In the genomic region with DNA sequence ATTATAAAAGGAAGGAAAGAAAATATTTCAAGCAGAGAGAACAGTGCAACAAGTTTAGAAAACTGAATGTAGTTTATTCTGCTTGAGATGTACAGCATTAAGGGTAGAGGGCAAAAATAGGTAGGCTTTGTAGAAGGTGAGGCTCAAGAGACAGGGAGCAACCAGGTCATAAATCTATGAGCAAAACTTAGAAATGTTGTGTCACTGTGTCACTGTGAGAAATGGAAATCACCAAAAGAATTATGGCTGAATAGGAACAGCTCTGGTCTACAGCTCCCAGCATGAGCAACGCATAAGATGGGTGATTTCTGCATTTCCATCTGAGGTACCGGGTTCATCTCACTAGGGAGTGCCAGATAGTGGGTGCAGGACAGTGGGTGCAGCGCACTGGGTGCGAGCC, we compare ENCODE assay signal across 15 cellular contexts. TPM values are rescaled to one million over a fixed set of nuclear protein-coding genes. Genes with fewer than 3 reads are reported as not detected.
DNase-seq lines count a peak whose midpoint lies in the region; ATAC-seq lines count a peak whose summit lies in the region.
"Had no signal": no experiment of that assay in that cellular context is flagged by ENCODE, and none has a peak within 500 bp of the region (broad histone marks: within the 10 kb centered on the region; RNA-seq: fewer than 3 reads in every experiment).

No MANE protein-coding gene starts in this region.

- DNase-seq in activated naive CD8-positive, alpha-beta T cell treated with anti-CD3 and anti-CD28 coated beads for 36 hours: no peak
- DNase-seq in activated naive CD8-positive, alpha-beta T cell treated with anti-CD3 and anti-CD28 coated beads, Interleukin-2, amount 50 U/mL, for 24 hours: no peak
- no peak for DNase-seq in effector memory CD8-positive, alpha-beta T cell
- DNase-seq in SW 1271 (lab: John Stamatoyannopoulos, UW): no peak
- DNase-seq: Caco-2; CD8-positive, alpha-beta T cell; DMS153; DND-41; GM23248; H7; HCEC 1CT had no signal

- H3K36me3 Mint-ChIP-seq in activated naive CD8-positive, alpha-beta T cell treated with anti-CD3 and anti-CD28 coated beads for 36 hours: peaks cover 19% of the 10 kb centered on the region
- H3K36me3 Mint-ChIP-seq in activated naive CD8-positive, alpha-beta T cell treated with anti-CD3 and anti-CD28 coated beads, Interleukin-2, amount 50 U/mL, for 24 hours (ENCODE audit: low read depth): peaks cover 1% of the 10 kb centered on the region
- H3K36me3 Mint-ChIP-seq in activated T-helper 17 cell treated with anti-CD3 and anti-CD28 coated beads, Interleukin-2, amount 50 U/mL, for 72 hours (ENCODE audit: low read depth): no peaks in the 10 kb centered on the region
- no peaks in the 10 kb centered on the region for H3K36me3 Mint-ChIP-seq in effector memory CD8-positive, alpha-beta T cell (ENCODE audit: insufficient read depth)

- H3K4me3 Mint-ChIP-seq in activated naive CD8-positive, alpha-beta T cell treated with anti-CD3 and anti-CD28 coated beads for 36 hours: no peak overlapping the region
- H3K4me3 Mint-ChIP-seq in activated naive CD8-positive, alpha-beta T cell treated with anti-CD3 and anti-CD28 coated beads, Interleukin-2, amount 50 U/mL, for 24 hours: no peak overlapping the region
- H3K4me3 Mint-ChIP-seq in activated T-helper 17 cell treated with anti-CD3 and anti-CD28 coated beads, Interleukin-2, amount 50 U/mL, for 72 hours: peak overlapping the region; percentile 2
- H3K4me3 Mint-ChIP-seq in effector memory CD8-positive, alpha-beta T cell: peak overlapping the region in 1 of 2 donors; percentile 9
- H3K4me3 Mint-ChIP-seq: B cell; CD4-positive, CD25-positive, alpha-beta regulatory T cell; CD8-positive, alpha-beta T cell had no signal

- no peaks in the 10 kb centered on the region for H3K4me1 Mint-ChIP-seq in activated naive CD8-positive, alpha-beta T cell treated with anti-CD3 and anti-CD28 coated beads for 36 hours
- peaks cover 19% of the 10 kb centered on the region for H3K4me1 Mint-ChIP-seq in activated naive CD8-positive, alpha-beta T cell treated with anti-CD3 and anti-CD28 coated beads, Interleukin-2, amount 50 U/mL, for 24 hours
- H3K4me1 Mint-ChIP-seq in activated T-helper 17 cell treated with anti-CD3 and anti-CD28 coated beads, Interleukin-2, amount 50 U/mL, for 72 hours: peaks cover 6% of the 10 kb centered on the region
- peaks cover 9 to 12% of the 10 kb centered on the region in 2 donors for H3K4me1 Mint-ChIP-seq in effector memory CD8-positive, alpha-beta T cell (ENCODE audit: low read depth in 2 of 2)
- H3K4me1 Mint-ChIP-seq: B cell had no signal

- H3K9me3 Mint-ChIP-seq in activated naive CD8-positive, alpha-beta T cell treated with anti-CD3 and anti-CD28 coated beads for 36 hours: peaks cover 11% of the 10 kb centered on the region
- H3K9me3 Mint-ChIP-seq in activated naive CD8-positive, alpha-beta T cell treated with anti-CD3 and anti-CD28 coated beads, Interleukin-2, amount 50 U/mL, for 24 hours: peaks cover 11% of the 10 kb centered on the region
- peaks cover 5% of the 10 kb centered on the region for H3K9me3 Mint-ChIP-seq in activated T-helper 17 cell treated with anti-CD3 and anti-CD28 coated beads, Interleukin-2, amount 50 U/mL, for 72 hours
- peaks cover 0 to 17% of the 10 kb centered on the region in 2 donors for H3K9me3 Mint-ChIP-seq in effector memory CD8-positive, alpha-beta T cell

- no peaks in the 10 kb centered on the region for H3K27me3 Mint-ChIP-seq in activated naive CD8-positive, alpha-beta T cell treated with anti-CD3 and anti-CD28 coated beads for 36 hours
- no peaks in the 10 kb centered on the region for H3K27me3 Mint-ChIP-seq in activated naive CD8-positive, alpha-beta T cell treated with anti-CD3 and anti-CD28 coated beads, Interleukin-2, amount 50 U/mL, for 24 hours
- H3K27me3 Mint-ChIP-seq in activated T-helper 17 cell treated with anti-CD3 and anti-CD28 coated beads, Interleukin-2, amount 50 U/mL, for 72 hours: peaks cover 3% of the 10 kb centered on the region
- H3K27me3 Mint-ChIP-seq in effector memory CD8-positive, alpha-beta T cell: peaks cover 0 to 15% of the 10 kb centered on the region in 2 donors

- no peak for ATAC-seq in activated naive CD8-positive, alpha-beta T cell treated with anti-CD3 and anti-CD28 coated beads, Interleukin-2, amount 50 U/mL, for 24 hours
- no peak for ATAC-seq in activated T-helper 17 cell treated with anti-CD3 and anti-CD28 coated beads, Interleukin-2, amount 50 U/mL, for 72 hours (replicated peaks)
- ATAC-seq in effector memory CD8-positive, alpha-beta T cell (replicated peaks): no peak
- no peak for ATAC-seq in HG03354 (IDR thresholded peaks at IDR 0.05; ENCODE audit: poor library complexity, severe bottlenecking, unreplicated experiment)
- ATAC-seq: CD8-positive, alpha-beta T cell had no signal

- H3K27ac Mint-ChIP-seq in activated naive CD8-positive, alpha-beta T cell treated with anti-CD3 and anti-CD28 coated beads for 36 hours: peak overlapping the region; percentile 32
- no peak overlapping the region for H3K27ac Mint-ChIP-seq in activated naive CD8-positive, alpha-beta T cell treated with anti-CD3 and anti-CD28 coated beads, Interleukin-2, amount 50 U/mL, for 24 hours
- no peak overlapping the region for H3K27ac Mint-ChIP-seq in activated T-helper 17 cell treated with anti-CD3 and anti-CD28 coated beads, Interleukin-2, amount 50 U/mL, for 72 hours
- H3K27ac Mint-ChIP-seq in effector memory CD8-positive, alpha-beta T cell: peak overlapping the region; percentile 4 to 20
- H3K27ac Mint-ChIP-seq: B cell; CD8-positive, alpha-beta T cell had no signal

RNA-seq across cellular contexts. Expression of gene TNFSF4, which starts 53.6 kb away (rescaled TPM):
- total RNA-seq in activated naive CD8-positive, alpha-beta T cell treated with anti-CD3 and anti-CD28 coated beads for 36 hours: 1 to 10 TPM; 4.1 to 5.2 TPM
- total RNA-seq in activated T-helper 17 cell treated with anti-CD3 and anti-CD28 coated beads, Interleukin-2, amount 50 U/mL, for 72 hours: 1 to 10 TPM; 2.0 to 2.5 TPM

Comparison
In these comparisons a context has a peak if more than half of its experiments do, and no peak if none do; other contexts are left out.
1. H3K27ac Mint-ChIP-seq: peak in activated naive CD8-positive, alpha-beta T cell treated with anti-CD3 and anti-CD28 coated beads for 36 hours (single experiment) and effector memory CD8-positive, alpha-beta T cell (2 of 2); none in activated naive CD8-positive, alpha-beta T cell treated with anti-CD3 and anti-CD28 coated beads, Interleukin-2, amount 50 U/mL, for 24 hours (single experiment) and activated T-helper 17 cell treated with anti-CD3 and anti-CD28 coated beads, Interleukin-2, amount 50 U/mL, for 72 hours (single experiment).